In genomic region chr4:148094149-148094548, GRCh38 we compare ENCODE assay signal across 18 cellular contexts.
"Had no signal": no experiment of that assay in that cellular context is flagged by ENCODE, and none has a peak within 500 bp of the region (broad histone marks: within the 10 kb centered on the region; RNA-seq: fewer than 3 reads in every experiment).

No MANE protein-coding gene starts in this region.

- H3K4me1 ChIP-seq: prostate gland, upper lobe of right lung had no signal

- H3K4me3 ChIP-seq: ovary, prostate gland, thyroid gland, upper lobe of right lung had no signal

- H3K27ac ChIP-seq: neutrophil, ovary, prostate gland, upper lobe of right lung had no signal

- H3K9me3 ChIP-seq: neutrophil, ovary, prostate gland, thyroid gland, upper lobe of right lung had no signal

- DNase-seq: activated CD4-positive, alpha-beta memory T cell treated with anti-CD3 and anti-CD28 coated beads for 36 hours; activated CD4-positive, alpha-beta T cell treated with anti-CD3 and anti-CD28 coated beads for 4 hours; activated CD4-positive, CD25-positive, alpha-beta regulatory T cell; activated naive CD4-positive, alpha-beta T cell treated with Interleukin-2 at 50 U/mL for 16 hours; activated T-cell treated with anti-CD3 and anti-CD28 coated beads, Interleukin-2, amount 50 U/mL, for 48 hours; amygdala; foreskin melanocyte; glutamatergic neuron; hypothalamus; ovary; right cardiac atrium; stimulated activated CD4-positive, alpha-beta T cell treated with anti-CD3 and anti-CD28 coated beads, Interleukin-4, amount 100 ng/mL, for 24 hours; substantia nigra; T1000; thyroid gland; upper lobe of right lung had no signal

- H3K36me3 ChIP-seq: neutrophil, ovary, prostate gland, thyroid gland, upper lobe of right lung had no signal

- H3K27me3 ChIP-seq: neutrophil, ovary, thyroid gland, upper lobe of right lung had no signal
